1 cellular context compared by ENCODE assay signal in genomic region chr11:121958978-121959340, GRCh38.
TF ChIP-seq lines count a peak whose summit lies in the region.

No MANE protein-coding gene starts in this region.

TF ChIP-seq in SK-N-SH treated with all-trans-retinoic acid at 6 μM for 48 hours, 23 proteins besides CTCF, POLR2A, EP300 and RAD21 (continued from another document):
- TF ChIP-seq, protein P1, sequence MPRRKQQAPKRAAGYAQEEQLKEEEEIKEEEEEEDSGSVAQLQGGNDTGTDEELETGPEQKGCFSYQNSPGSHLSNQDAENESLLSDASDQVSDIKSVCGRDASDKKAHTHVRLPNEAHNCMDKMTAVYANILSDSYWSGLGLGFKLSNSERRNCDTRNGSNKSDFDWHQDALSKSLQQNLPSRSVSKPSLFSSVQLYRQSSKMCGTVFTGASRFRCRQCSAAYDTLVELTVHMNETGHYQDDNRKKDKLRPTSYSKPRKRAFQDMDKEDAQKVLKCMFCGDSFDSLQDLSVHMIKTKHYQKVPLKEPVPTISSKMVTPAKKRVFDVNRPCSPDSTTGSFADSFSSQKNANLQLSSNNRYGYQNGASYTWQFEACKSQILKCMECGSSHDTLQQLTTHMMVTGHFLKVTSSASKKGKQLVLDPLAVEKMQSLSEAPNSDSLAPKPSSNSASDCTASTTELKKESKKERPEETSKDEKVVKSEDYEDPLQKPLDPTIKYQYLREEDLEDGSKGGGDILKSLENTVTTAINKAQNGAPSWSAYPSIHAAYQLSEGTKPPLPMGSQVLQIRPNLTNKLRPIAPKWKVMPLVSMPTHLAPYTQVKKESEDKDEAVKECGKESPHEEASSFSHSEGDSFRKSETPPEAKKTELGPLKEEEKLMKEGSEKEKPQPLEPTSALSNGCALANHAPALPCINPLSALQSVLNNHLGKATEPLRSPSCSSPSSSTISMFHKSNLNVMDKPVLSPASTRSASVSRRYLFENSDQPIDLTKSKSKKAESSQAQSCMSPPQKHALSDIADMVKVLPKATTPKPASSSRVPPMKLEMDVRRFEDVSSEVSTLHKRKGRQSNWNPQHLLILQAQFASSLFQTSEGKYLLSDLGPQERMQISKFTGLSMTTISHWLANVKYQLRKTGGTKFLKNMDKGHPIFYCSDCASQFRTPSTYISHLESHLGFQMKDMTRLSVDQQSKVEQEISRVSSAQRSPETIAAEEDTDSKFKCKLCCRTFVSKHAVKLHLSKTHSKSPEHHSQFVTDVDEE (CRISPR knock-in tag; IDR thresholded peaks at IDR 0.05) = no peak
- TF ChIP-seq, protein P2, sequence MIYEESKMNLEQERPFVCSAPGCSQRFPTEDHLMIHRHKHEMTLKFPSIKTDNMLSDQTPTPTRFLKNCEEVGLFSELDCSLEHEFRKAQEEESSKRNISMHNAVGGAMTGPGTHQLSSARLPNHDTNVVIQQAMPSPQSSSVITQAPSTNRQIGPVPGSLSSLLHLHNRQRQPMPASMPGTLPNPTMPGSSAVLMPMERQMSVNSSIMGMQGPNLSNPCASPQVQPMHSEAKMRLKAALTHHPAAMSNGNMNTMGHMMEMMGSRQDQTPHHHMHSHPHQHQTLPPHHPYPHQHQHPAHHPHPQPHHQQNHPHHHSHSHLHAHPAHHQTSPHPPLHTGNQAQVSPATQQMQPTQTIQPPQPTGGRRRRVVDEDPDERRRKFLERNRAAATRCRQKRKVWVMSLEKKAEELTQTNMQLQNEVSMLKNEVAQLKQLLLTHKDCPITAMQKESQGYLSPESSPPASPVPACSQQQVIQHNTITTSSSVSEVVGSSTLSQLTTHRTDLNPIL (CRISPR knock-in tag; IDR thresholded peaks at IDR 0.05; ENCODE audit: low read depth) = no peak
- no peak for TF ChIP-seq ZFP30 (CRISPR knock-in tag; IDR thresholded peaks at IDR 0.05)
- TF ChIP-seq ZNF8 (CRISPR knock-in tag; IDR thresholded peaks at IDR 0.05) = no peak
- TF ChIP-seq RARB (CRISPR knock-in tag; IDR thresholded peaks at IDR 0.05) = no peak
- TF ChIP-seq ZNF565 (CRISPR knock-in tag; conservative IDR thresholded peaks at IDR 0.05; ENCODE audit: low read depth) = no peak
- no peak for TF ChIP-seq TOX (CRISPR knock-in tag; IDR thresholded peaks at IDR 0.05; ENCODE audit: borderline replicate concordance)
- no peak for TF ChIP-seq ZC3H10 (CRISPR knock-in tag; IDR thresholded peaks at IDR 0.05)
- no peak for TF ChIP-seq TCF4 (CRISPR knock-in tag; IDR thresholded peaks at IDR 0.05; ENCODE audit: borderline replicate concordance)
- TF ChIP-seq BACH2 (CRISPR knock-in tag; IDR thresholded peaks at IDR 0.05; ENCODE audit: borderline replicate concordance) = no peak
- no peak for TF ChIP-seq PPARA (CRISPR knock-in tag; IDR thresholded peaks at IDR 0.05; ENCODE audit: borderline replicate concordance)
- no peak for TF ChIP-seq ISL1 (CRISPR knock-in tag; IDR thresholded peaks at IDR 0.05)
- no peak for TF ChIP-seq ZFP3 (CRISPR knock-in tag; IDR thresholded peaks at IDR 0.05)
- TF ChIP-seq, protein P3, sequence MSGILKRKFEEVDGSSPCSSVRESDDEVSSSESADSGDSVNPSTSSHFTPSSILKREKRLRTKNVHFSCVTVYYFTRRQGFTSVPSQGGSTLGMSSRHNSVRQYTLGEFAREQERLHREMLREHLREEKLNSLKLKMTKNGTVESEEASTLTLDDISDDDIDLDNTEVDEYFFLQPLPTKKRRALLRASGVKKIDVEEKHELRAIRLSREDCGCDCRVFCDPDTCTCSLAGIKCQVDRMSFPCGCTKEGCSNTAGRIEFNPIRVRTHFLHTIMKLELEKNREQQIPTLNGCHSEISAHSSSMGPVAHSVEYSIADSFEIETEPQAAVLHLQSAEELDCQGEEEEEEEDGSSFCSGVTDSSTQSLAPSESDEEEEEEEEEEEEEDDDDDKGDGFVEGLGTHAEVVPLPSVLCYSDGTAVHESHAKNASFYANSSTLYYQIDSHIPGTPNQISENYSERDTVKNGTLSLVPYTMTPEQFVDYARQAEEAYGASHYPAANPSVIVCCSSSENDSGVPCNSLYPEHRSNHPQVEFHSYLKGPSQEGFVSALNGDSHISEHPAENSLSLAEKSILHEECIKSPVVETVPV (CRISPR knock-in tag; IDR thresholded peaks at IDR 0.05) = no peak
- TF ChIP-seq ZNF70 (CRISPR knock-in tag; IDR thresholded peaks at IDR 0.05) = no peak
- no peak for TF ChIP-seq GLIS3 (CRISPR knock-in tag; IDR thresholded peaks at IDR 0.05)
- TF ChIP-seq SNAI2 (CRISPR knock-in tag; IDR thresholded peaks at IDR 0.05) = no peak
TF ChIP-seq in SK-N-SH treated with all-trans-retinoic acid at 6 μM for 48 hours: peak in this region for 0.
